15 cellular contexts compared by ENCODE assay signal in the genomic region with DNA sequence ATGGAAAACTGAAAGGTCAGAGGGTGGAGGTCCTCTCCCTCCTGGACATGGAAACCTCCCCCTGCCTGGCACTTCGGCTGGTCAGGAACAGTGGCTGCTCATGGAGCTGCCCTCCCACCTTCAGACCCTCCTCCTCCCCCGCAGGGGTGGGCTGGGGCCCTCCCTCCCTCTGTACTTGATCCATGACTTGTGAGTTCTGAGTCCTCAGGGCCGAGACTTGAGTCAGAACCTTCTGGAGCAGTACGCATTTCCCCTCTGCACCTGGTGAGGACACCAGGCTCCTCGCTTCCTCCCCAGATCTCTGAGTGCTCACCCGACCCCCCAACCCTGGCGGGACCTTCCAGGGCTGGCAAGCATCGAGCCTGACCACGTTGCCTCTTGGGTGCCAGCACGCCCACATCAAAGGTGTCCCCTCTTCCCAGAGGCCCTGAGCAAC.
DNase-seq lines count a peak whose midpoint lies in the region; ATAC-seq and TF ChIP-seq lines count a peak whose summit lies in the region.
"Had no signal": no experiment of that assay in that cellular context is flagged by ENCODE, and none has a peak within 500 bp of the region (broad histone marks: within the 10 kb centered on the region; RNA-seq: fewer than 3 reads in every experiment).

No MANE protein-coding gene starts in this region.

- no peak overlapping the region for H3K4me3 ChIP-seq in CD8-positive, alpha-beta memory T cell (ENCODE audit: low read length)
- H3K4me3 ChIP-seq in osteoblast (ENCODE audit: insufficient read depth, low read length), result no peak overlapping the region
- H3K4me3 ChIP-seq: upper lobe of left lung had no signal

- peak overlapping the region in 4 of 8 donors; percentile 65 to 89 (median 78) for H3K27ac Mint-ChIP-seq in CD8-positive, alpha-beta memory T cell
- peak overlapping the region; percentile 87 for H3K27ac Mint-ChIP-seq in central memory CD8-positive, alpha-beta T cell (ENCODE audit: low read depth)
- H3K27ac Mint-ChIP-seq: activated naive CD8-positive, alpha-beta T cell treated with anti-CD3 and anti-CD28 coated beads, Interleukin-2, amount 10 ng/mL, durations not matched to agents 7 days and 5 days had no signal

- H4K20me1 ChIP-seq in osteoblast (ENCODE audit: insufficient read depth, low read length), result peaks cover 5% of the 10 kb centered on the region

- peaks cover 28% of the 10 kb centered on the region for H3K4me1 ChIP-seq in CD8-positive, alpha-beta memory T cell (ENCODE audit: insufficient read depth, low read length)
- H3K4me1 ChIP-seq in osteoblast (ENCODE audit: insufficient read depth, low read length), result peaks cover 12% of the 10 kb centered on the region

- no peaks in the 10 kb centered on the region for H3K36me3 ChIP-seq in CD8-positive, alpha-beta memory T cell (ENCODE audit: insufficient read depth, low read length)
- H3K36me3 ChIP-seq in KOPT-K1 (ENCODE audit: insufficient read depth, low read length), result no peaks in the 10 kb centered on the region
- peaks cover 6% of the 10 kb centered on the region for H3K36me3 ChIP-seq in osteoblast (ENCODE audit: insufficient read depth, low read length)

- DNase-seq in CD8-positive, alpha-beta memory T cell, result no peak
- DNase-seq in central memory CD8-positive, alpha-beta T cell (ENCODE audit: low spot score in 2 of 2), result no peak
- peak; percentile 76 for DNase-seq in osteoblast (ENCODE audit: insufficient read length, low spot score, missing footprints)
- DNase-seq in AG20443 (ENCODE audit: low spot score), result no peak
- no peak for DNase-seq in erythroblast (lab: John Stamatoyannopoulos, UW)
- DNase-seq in activated CD8-positive, alpha-beta memory T cell treated with anti-CD3 and anti-CD28 coated beads, Interleukin-2, amount 50 U/mL, for 4 hours, result no peak
- DNase-seq: activated naive CD8-positive, alpha-beta T cell treated with anti-CD3 and anti-CD28 coated beads, Interleukin-2, amount 10 ng/mL, durations not matched to agents 7 days and 5 days; islet precursor cell; NCI-H1048; stimulated activated CD4-positive, alpha-beta T cell treated with anti-CD3 and anti-CD28 coated beads, Interleukin-4, amount 100 ng/mL, for 24 hours; stimulated activated CD8-positive, alpha-beta memory T cell treated with anti-CD3 and anti-CD28 coated beads, Interleukin-4, amount 100 ng/mL, for 48 hours had no signal

- no peak overlapping the region for H2AFZ ChIP-seq in osteoblast (ENCODE audit: low read length)

- no peak for TF ChIP-seq POLR2A in erythroblast (IDR thresholded peaks at IDR 0.05; ENCODE audit: low read length)

- peaks cover 8 to 42% (median 38%) of the 10 kb centered on the region in 3 donors for H3K4me1 Mint-ChIP-seq in CD8-positive, alpha-beta memory T cell
- peaks cover 42% of the 10 kb centered on the region for H3K4me1 Mint-ChIP-seq in central memory CD8-positive, alpha-beta T cell

- peak overlapping the region in 4 of 7 donors; percentile 60 to 89 (median 78) for H3K4me3 Mint-ChIP-seq in CD8-positive, alpha-beta memory T cell
- H3K4me3 Mint-ChIP-seq in central memory CD8-positive, alpha-beta T cell, result peak overlapping the region; percentile 78
- H3K4me3 Mint-ChIP-seq: activated naive CD8-positive, alpha-beta T cell treated with anti-CD3 and anti-CD28 coated beads, Interleukin-2, amount 10 ng/mL, durations not matched to agents 7 days and 5 days had no signal

- peak; percentile 24 for ATAC-seq in central memory CD8-positive, alpha-beta T cell (replicated peaks; ENCODE audit: extremely low read depth, poor library complexity, severe bottlenecking)
- ATAC-seq: T-cell had no signal

- H3K27me3 ChIP-seq in CD8-positive, alpha-beta memory T cell (ENCODE audit: insufficient read depth, low read length, poor library complexity, severe bottlenecking), result peaks cover 5% of the 10 kb centered on the region
- peaks cover 7% of the 10 kb centered on the region for H3K27me3 ChIP-seq in osteoblast (ENCODE audit: insufficient read depth, low read length)
- H3K27me3 ChIP-seq: upper lobe of left lung had no signal

- H3K9me3 Mint-ChIP-seq in CD8-positive, alpha-beta memory T cell, result no peaks in the 10 kb centered on the region
- H3K9me3 Mint-ChIP-seq in central memory CD8-positive, alpha-beta T cell, result no peaks in the 10 kb centered on the region
- H3K9me3 Mint-ChIP-seq: activated naive CD8-positive, alpha-beta T cell treated with anti-CD3 and anti-CD28 coated beads, Interleukin-2, amount 10 ng/mL, durations not matched to agents 7 days and 5 days; T-cell had no signal

- no peak overlapping the region for H3K4me2 ChIP-seq in osteoblast (ENCODE audit: insufficient read depth, low read length)

- H3K9me3 ChIP-seq in CD8-positive, alpha-beta memory T cell (ENCODE audit: low read length), result no peaks in the 10 kb centered on the region
- H3K9me3 ChIP-seq in KOPT-K1 (ENCODE audit: insufficient read depth, low read length, poor library complexity, severe bottlenecking), result no peaks in the 10 kb centered on the region
- H3K9me3 ChIP-seq in osteoblast (ENCODE audit: low read depth, low read length), result no peaks in the 10 kb centered on the region
- H3K9me3 ChIP-seq: upper lobe of left lung had no signal

- no peaks in the 10 kb centered on the region for H3K36me3 Mint-ChIP-seq in CD8-positive, alpha-beta memory T cell
- peaks cover 6% of the 10 kb centered on the region for H3K36me3 Mint-ChIP-seq in central memory CD8-positive, alpha-beta T cell (ENCODE audit: insufficient read depth)
- H3K36me3 Mint-ChIP-seq: activated naive CD8-positive, alpha-beta T cell treated with anti-CD3 and anti-CD28 coated beads, Interleukin-2, amount 10 ng/mL, durations not matched to agents 7 days and 5 days; CD14-positive monocyte; T-cell had no signal

- POLR2A ChIA-PET in CD8-positive, alpha-beta memory T cell (lab: Charles Lee), result no interaction called here

- H3K79me2 ChIP-seq in osteoblast (ENCODE audit: insufficient read depth, low read length), result no peaks in the 10 kb centered on the region

- CTCF ChIA-PET in CD8-positive, alpha-beta memory T cell (lab: Charles Lee), result interaction anchor here (1.0 kb wide), 1 partner anchor 16 kb away, joined by 3 read pairs; no protein-coding TSS in a partner anchor

- TF ChIP-seq CTCF in osteoblast (IDR thresholded peaks at IDR 0.05; ENCODE audit: extremely low read depth, low read depth, low read length), result no peak

- no peak overlapping the region for H3K27ac ChIP-seq in CD8-positive, alpha-beta memory T cell (ENCODE audit: low read depth, low read length)
- peak overlapping the region; percentile 20 for H3K27ac ChIP-seq in KOPT-K1 (ENCODE audit: low read depth, low read length, poor library complexity, severe bottlenecking)
- no peak overlapping the region for H3K27ac ChIP-seq in osteoblast (ENCODE audit: low read depth, low read length)
- H3K27ac ChIP-seq: upper lobe of left lung had no signal

- H3K27me3 Mint-ChIP-seq in CD8-positive, alpha-beta memory T cell, result peaks cover 1 to 35% of the 10 kb centered on the region in 2 donors
- H3K27me3 Mint-ChIP-seq in central memory CD8-positive, alpha-beta T cell, result peaks cover 21% of the 10 kb centered on the region
